ENCODE assay signal across 20 cellular contexts in the genomic region with DNA sequence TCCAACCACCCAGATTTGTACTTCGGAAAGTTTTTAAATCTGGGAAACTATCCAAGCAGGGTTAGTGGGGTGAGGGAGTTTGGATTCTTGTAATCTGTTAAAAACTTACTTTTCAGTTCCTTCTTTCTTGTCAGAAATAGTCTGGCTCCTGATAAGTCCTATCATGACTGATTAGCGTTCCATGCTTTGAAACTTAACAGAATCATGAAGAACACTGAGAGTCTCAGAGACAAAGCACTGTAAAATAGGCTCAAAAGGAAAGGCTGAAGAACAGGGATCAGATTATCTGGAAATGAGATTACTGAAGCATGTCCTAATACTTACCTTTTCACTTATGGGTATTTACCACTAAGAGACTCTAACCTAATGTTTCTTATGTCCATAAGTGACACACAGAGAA.
DNase-seq lines count a peak whose midpoint lies in the region; ATAC-seq and TF ChIP-seq lines count a peak whose summit lies in the region.
"Had no signal": no experiment of that assay in that cellular context is flagged by ENCODE, and none has a peak within 500 bp of the region (broad histone marks: within the 10 kb centered on the region; RNA-seq: fewer than 3 reads in every experiment).

No MANE protein-coding gene starts in this region.

- CTCF ChIA-PET in SK-N-SH (lab: Yijun Ruan, JAX), result no interaction called here

- peak in 1 of 2 experiments; percentile 41; a peak in 1 of 4 replicates for TF ChIP-seq EP300 in SK-N-SH (IDR thresholded peaks at IDR 0.05; ENCODE audit: borderline replicate concordance in 1 of 2, low read depth in 1 of 2, low read length in 1 of 2)

- H3K27me3 Mint-ChIP-seq in endodermal cell (ENCODE audit: insufficient read depth), result no peaks in the 10 kb centered on the region
- H3K27me3 Mint-ChIP-seq: IgD-negative memory B cell had no signal

- H3K4me2 ChIP-seq in SK-N-SH (no peak overlapping the region), trophoblast cell (ENCODE audit: low read length) (no peak overlapping the region)

- H4K20me1 ChIP-seq in SK-N-SH (ENCODE audit: insufficient read depth), result no peaks in the 10 kb centered on the region

- no peak overlapping the region for H3K27ac Mint-ChIP-seq in endodermal cell
- H3K27ac Mint-ChIP-seq: B cell, IgD-negative memory B cell had no signal

- H3K27ac ChIP-seq in left ventricle myocardium inferior (replicated peaks) (peak overlapping the region; percentile 17), SK-N-SH (ENCODE audit: low read depth in 2 of 2, low read length in 1 of 2) (peak overlapping the region; percentile 39 to 82; a peak in 3 of 4 replicates), endodermal cell (ENCODE audit: low read depth, low read length) (no peak overlapping the region), thyroid gland (peak overlapping the region in 2 of 3 donors; percentile 10 to 35), trophoblast cell (ENCODE audit: low read depth, low read length) (no peak overlapping the region)
- H3K27ac ChIP-seq: SJCRH30 had no signal

- H3K27me3 ChIP-seq in left ventricle myocardium inferior (ENCODE audit: low read depth), result no peaks in the 10 kb centered on the region
- no peaks in the 10 kb centered on the region for H3K27me3 ChIP-seq in SK-N-SH (ENCODE audit: insufficient read depth)
- H3K27me3 ChIP-seq in endodermal cell (ENCODE audit: control insufficient read depth, insufficient read depth, low read length, poor library complexity, severe bottlenecking), result no peaks in the 10 kb centered on the region
- no peaks in the 10 kb centered on the region for H3K27me3 ChIP-seq in thyroid gland
- no peaks in the 10 kb centered on the region for H3K27me3 ChIP-seq in trophoblast cell (ENCODE audit: insufficient read depth, low read length)
- H3K27me3 ChIP-seq: SJCRH30 had no signal

- no peak overlapping the region for H2BK12ac ChIP-seq in trophoblast cell (ENCODE audit: low read length)

- H4K8ac ChIP-seq in trophoblast cell (ENCODE audit: low read depth, low read length), result no peak overlapping the region

- ATAC-seq in Right ventricle myocardium inferior (no peak), HG03039 (IDR thresholded peaks at IDR 0.05; ENCODE audit: unreplicated experiment) (no peak)
- ATAC-seq: HCT116, Panc1 had no signal

- no peaks in the 10 kb centered on the region for H3K9me3 Mint-ChIP-seq in endodermal cell
- H3K9me3 Mint-ChIP-seq: IgD-negative memory B cell had no signal

- H2AFZ ChIP-seq in SK-N-SH (ENCODE audit: low read depth) (no peak overlapping the region), trophoblast cell (ENCODE audit: insufficient read depth, low read length, poor library complexity) (no peak overlapping the region)

- H3K36me3 Mint-ChIP-seq in endodermal cell (ENCODE audit: low read depth), result peaks cover 8% of the 10 kb centered on the region
- H3K36me3 Mint-ChIP-seq: IgD-negative memory B cell had no signal

- no peak overlapping the region for H3K4me3 Mint-ChIP-seq in endodermal cell
- H3K4me3 Mint-ChIP-seq: B cell, IgD-negative memory B cell had no signal

- H3K23ac ChIP-seq in trophoblast cell (ENCODE audit: low read length), result no peak overlapping the region

- H2BK120ac ChIP-seq in trophoblast cell (ENCODE audit: insufficient read depth, low read length, poor library complexity), result no peak overlapping the region

- no peak overlapping the region for H3K14ac ChIP-seq in trophoblast cell (ENCODE audit: low read length)

- peaks cover 4% of the 10 kb centered on the region for H3K79me1 ChIP-seq in trophoblast cell (ENCODE audit: low read length)

- intact Hi-C loops in left ventricle myocardium inferior (cut with micrococcal nuclease), result no loop called here
- intact Hi-C loops in Right ventricle myocardium inferior (cut with DNase I), result no loop called here
- intact Hi-C loops in thyroid gland (cut with DNase I), result no loop called here

- no peak overlapping the region for H4K91ac ChIP-seq in trophoblast cell (ENCODE audit: low read depth, low read length)

- H3K18ac ChIP-seq in trophoblast cell (ENCODE audit: low read length), result no peak overlapping the region

- TF ChIP-seq RAD21 in SK-N-SH (IDR thresholded peaks at IDR 0.05; ENCODE audit: low read length), result no peak

- H2AK5ac ChIP-seq in trophoblast cell (ENCODE audit: low read length), result no peak overlapping the region

- TF ChIP-seq CTCF in left ventricle myocardium inferior (IDR thresholded peaks at IDR 0.05; ENCODE audit: borderline replicate concordance), result no peak
- TF ChIP-seq CTCF in SK-N-SH (IDR thresholded peaks at IDR 0.05), result no peak
- no peak for TF ChIP-seq CTCF in endodermal cell (conservative IDR thresholded peaks at IDR 0.05)
- no peak for TF ChIP-seq CTCF in thyroid gland (IDR thresholded peaks at IDR 0.05)

- peaks cover 33% of the 10 kb centered on the region for H3K4me1 Mint-ChIP-seq in endodermal cell
- H3K4me1 Mint-ChIP-seq: B cell, IgD-negative memory B cell had no signal

- DNase-seq in left ventricle myocardium inferior (no peak), Right ventricle myocardium inferior (ENCODE audit: missing footprints) (no peak), SK-N-SH (no peak), endodermal cell (no peak), thyroid gland (no peak), NCI-H1092 (lab: John Stamatoyannopoulos, UW) (no peak), trophoblast cell (no peak)
- DNase-seq: GOT3; NCI-H1048; NCI-H1436; NCI-H187 treated with DMSO at 0.1 percent for 48 hours; NCI-H2227 treated with DMSO at 0.1 percent for 48 hours; NCI-H510A; NK-92 treated with Interleukin-12 subunit alpha and Interleukin-12 subunit beta, amount 100 ng/mL, for 24 hours; SJCRH30 had no signal

- H2BK5ac ChIP-seq in trophoblast cell (ENCODE audit: low read depth, low read length, poor library complexity), result no peak overlapping the region

- H3K9ac ChIP-seq in SK-N-SH, result no peak overlapping the region
- H3K9ac ChIP-seq in endodermal cell (ENCODE audit: extremely low read depth, low read length, poor library complexity, severe bottlenecking), result no peak overlapping the region
- no peak overlapping the region for H3K9ac ChIP-seq in trophoblast cell (ENCODE audit: low read length)

- POLR2A ChIA-PET in SK-N-SH (lab: Yijun Ruan, JAX), result no interaction called here

- H3K79me2 ChIP-seq in SK-N-SH (ENCODE audit: insufficient read depth) (no peaks in the 10 kb centered on the region), trophoblast cell (ENCODE audit: control insufficient read depth, insufficient read depth, low read length, poor library complexity) (no peaks in the 10 kb centered on the region)

- H3K9me2 ChIP-seq in SK-N-SH, result no peaks in the 10 kb centered on the region

- H3K4me3 ChIP-seq in left ventricle myocardium inferior, result no peak overlapping the region
- no peak overlapping the region for H3K4me3 ChIP-seq in SK-N-SH (ENCODE audit: low read depth in 2 of 2, low read length in 1 of 2)
- H3K4me3 ChIP-seq in endodermal cell (ENCODE audit: low read length), result peak overlapping the region; percentile 15
- H3K4me3 ChIP-seq in thyroid gland (replicated peaks in 1 of 3), result no peak overlapping the region
- no peak overlapping the region for H3K4me3 ChIP-seq in trophoblast cell (ENCODE audit: low read depth, low read length)
- H3K4me3 ChIP-seq: SJCRH30 had no signal

- 69% methylated on average over 2 of the region's 2 CpGs for WGBS in SK-N-SH (ENCODE audit: low lambda C conversion rate)
- 78 to 79% methylated on average over 1 to 2 of the region's 2 CpGs for WGBS in endodermal cell (ENCODE audit: insufficient coverage in 1 of 2, insufficient read length in 1 of 2), 2 experiments
- WGBS in thyroid gland, 2 donors, result 49 to 55% methylated on average over 2 of the region's 2 CpGs
- WGBS in trophoblast cell (ENCODE audit: extremely low coverage, insufficient coverage, insufficient read length), result no CpG with 5 or more reads among the region's 2 CpGs

- H3F3A ChIP-seq in SK-N-SH (replicated peaks; ENCODE audit: insufficient read depth), result peaks cover 6% of the 10 kb centered on the region

- no peak for TF ChIP-seq POLR2A in thyroid gland (IDR thresholded peaks at IDR 0.05)

- H3K4ac ChIP-seq in trophoblast cell (ENCODE audit: low read depth, low read length), result no peak overlapping the region

- peaks cover 19% of the 10 kb centered on the region for H3K4me1 ChIP-seq in left ventricle myocardium inferior
- peaks cover 0 to 3% of the 10 kb centered on the region in 2 experiments; a peak in 3 of 4 replicates for H3K4me1 ChIP-seq in SK-N-SH (ENCODE audit: control insufficient read depth in 1 of 2, insufficient read depth in 2 of 2, low read depth in 1 of 2, low read length in 1 of 2)
- peaks cover 14% of the 10 kb centered on the region for H3K4me1 ChIP-seq in endodermal cell (ENCODE audit: control insufficient read depth, insufficient read depth, low read length)
- peaks cover 32 to 48% of the 10 kb centered on the region in 2 donors for H3K4me1 ChIP-seq in thyroid gland
- H3K4me1 ChIP-seq in trophoblast cell (ENCODE audit: control insufficient read depth in 1 of 2, insufficient read depth in 2 of 2, low read length in 2 of 2), result peaks cover 3 to 4% of the 10 kb centered on the region in 2 experiments
- H3K4me1 ChIP-seq: SJCRH30 had no signal

- H3K9me3 ChIP-seq in left ventricle myocardium inferior (replicated peaks) (no peaks in the 10 kb centered on the region), SK-N-SH (no peaks in the 10 kb centered on the region), endodermal cell (ENCODE audit: control insufficient read depth, low read length) (no peaks in the 10 kb centered on the region), thyroid gland (no peaks in the 10 kb centered on the region), trophoblast cell (ENCODE audit: insufficient read depth, low read depth, low read length) (no peaks in the 10 kb centered on the region)
- H3K9me3 ChIP-seq: SJCRH30 had no signal

- H3K36me3 ChIP-seq in left ventricle myocardium inferior, result no peaks in the 10 kb centered on the region
- H3K36me3 ChIP-seq in SK-N-SH (replicated peaks in 1 of 2; ENCODE audit: control insufficient read depth in 1 of 2, insufficient read depth in 2 of 2, low read length in 1 of 2), result no peaks in the 10 kb centered on the region
- no peaks in the 10 kb centered on the region for H3K36me3 ChIP-seq in endodermal cell (ENCODE audit: control insufficient read depth, insufficient read depth, low read length)
- no peaks in the 10 kb centered on the region for H3K36me3 ChIP-seq in thyroid gland
- H3K36me3 ChIP-seq in trophoblast cell (ENCODE audit: control insufficient read depth in 1 of 2, insufficient read depth in 2 of 2, low read length in 2 of 2), result no peaks in the 10 kb centered on the region
- H3K36me3 ChIP-seq: SJCRH30 had no signal

- no peak overlapping the region for H4K12ac ChIP-seq in trophoblast cell (ENCODE audit: low read depth, low read length)

TF ChIP-seq in SK-N-SH, 30 proteins besides CTCF, POLR2A, EP300 and RAD21 (continues in another document):
- TF ChIP-seq JUND (IDR thresholded peaks at IDR 0.05) (0 out of 2 replicates have a peak, but pooled peaks have one; percentile 14), ELF1 (IDR thresholded peaks at IDR 0.05) (no peak), CHD2 (IDR thresholded peaks at IDR 0.05; ENCODE audit: low read length, partially characterized antibody) (no peak)

Comparison
In these comparisons a context has a peak if more than half of its experiments do, and no peak if none do; other contexts are left out.
1. H3K27ac ChIP-seq: peak in left ventricle myocardium inferior (single experiment), SK-N-SH (2 of 2) and thyroid gland (2 of 3); none in endodermal cell (single experiment) and trophoblast cell (single experiment).